ENCODE assay signal across 26 cellular contexts in genomic region chr1:202367200-202367742, GRCh38. TPM values are rescaled to one million over a fixed set of nuclear protein-coding genes. Genes with fewer than 3 reads are reported as not detected.
DNase-seq lines count a peak whose midpoint lies in the region; ATAC-seq and TF ChIP-seq lines count a peak whose summit lies in the region.
"Had no signal": no experiment of that assay in that cellular context is flagged by ENCODE, and none has a peak within 500 bp of the region (broad histone marks: within the 10 kb centered on the region; RNA-seq: fewer than 3 reads in every experiment).

No MANE protein-coding gene starts in this region.

- no peaks in the 10 kb centered on the region for H3K27me3 ChIP-seq in left ventricle myocardium inferior (ENCODE audit: low read depth)
- no peaks in the 10 kb centered on the region for H3K27me3 ChIP-seq in heart right ventricle
- H3K27me3 ChIP-seq in gastrocnemius medialis = no peaks in the 10 kb centered on the region
- H3K27me3 ChIP-seq: uterus had no signal

- H3K36me3 ChIP-seq in left ventricle myocardium inferior (no peaks in the 10 kb centered on the region), heart right ventricle (no peaks in the 10 kb centered on the region), gastrocnemius medialis (no peaks in the 10 kb centered on the region)
- H3K36me3 ChIP-seq: uterus had no signal

- in situ Hi-C loops in gastrocnemius medialis (cut with MboI; ENCODE audit: low sequenced_read_pairs in 4 of 4) = no loop called here

- H3K4me1 ChIP-seq in left ventricle myocardium inferior (peaks cover 53% of the 10 kb centered on the region), heart right ventricle (peaks cover 0 to 37% (median 18%) of the 10 kb centered on the region in 9 donors), gastrocnemius medialis (peaks cover 16 to 29% of the 10 kb centered on the region in 2 donors)
- H3K4me1 ChIP-seq: uterus had no signal

- no peak for TF ChIP-seq CTCF in left ventricle myocardium inferior (IDR thresholded peaks at IDR 0.05; ENCODE audit: borderline replicate concordance)
- TF ChIP-seq CTCF in heart right ventricle (IDR thresholded peaks at IDR 0.05) = no peak
- TF ChIP-seq CTCF in gastrocnemius medialis (IDR thresholded peaks at IDR 0.05 in 4 of 5, conservative IDR thresholded peaks at IDR 0.05 in 1 of 5) = no peak

- no peak overlapping the region for H3K4me3 ChIP-seq in left ventricle myocardium inferior
- H3K4me3 ChIP-seq in heart right ventricle = no peak overlapping the region
- no peak overlapping the region for H3K4me3 ChIP-seq in gastrocnemius medialis
- H3K4me3 ChIP-seq: A549, lung, uterus had no signal

- H3K9me3 ChIP-seq in left ventricle myocardium inferior (replicated peaks) (no peaks in the 10 kb centered on the region), heart right ventricle (no peaks in the 10 kb centered on the region), gastrocnemius medialis (no peaks in the 10 kb centered on the region)
- H3K9me3 ChIP-seq: A549, uterus had no signal

- H3K27ac ChIP-seq in left ventricle myocardium inferior (replicated peaks) (peak overlapping the region; percentile 34), heart right ventricle (peak overlapping the region in 1 of 10 donors; percentile 4), gastrocnemius medialis (peak overlapping the region in 2 of 4 donors; percentile 3 to 43)
- H3K27ac ChIP-seq: A549, RWPE1, uterus had no signal

- WGBS in heart right ventricle, 2 donors = 58 to 70% methylated on average over 2 of the region's 2 CpGs

- intact Hi-C loops in left ventricle myocardium inferior (cut with micrococcal nuclease) (no loop called here), heart right ventricle (cut with DNase I) (no loop called here), gastrocnemius medialis (cut with DNase I; ENCODE audit: low total_unique reads) (no loop called here)

- no peak for ATAC-seq in heart right ventricle
- ATAC-seq in SK-N-SH treated with all-trans-retinoic acid at 6 μM for 48 hours = peak; percentile 59
- no peak for ATAC-seq in gastrocnemius medialis
- no peak for ATAC-seq in HG02938 (IDR thresholded peaks at IDR 0.05; ENCODE audit: unreplicated experiment)
- no peak for ATAC-seq in GM18511 (IDR thresholded peaks at IDR 0.05; ENCODE audit: unreplicated experiment)
- ATAC-seq: A549; activated CD4-positive, alpha-beta T cell treated with anti-CD3 and anti-CD28 coated beads for 36 hours; effector memory CD8-positive, alpha-beta T cell; HepG2 had no signal

- no peak for DNase-seq in left ventricle myocardium inferior
- no peak for DNase-seq in heart right ventricle
- DNase-seq in fibroblast of peridontal ligament (ENCODE audit: extremely low read depth) = peak; percentile 82
- no peak for DNase-seq in gastrocnemius medialis
- no peak for DNase-seq in activated CD4-positive, CD25-positive, alpha-beta regulatory T cell (lab: John Stamatoyannopoulos, UW)
- DNase-seq: activated CD4-positive, alpha-beta T cell treated with anti-CD3 and anti-CD28 coated beads for 36 hours; activated naive CD4-positive, alpha-beta T cell treated with anti-CD3 and anti-CD28 coated beads for 36 hours; activated T-cell treated with anti-CD3 and anti-CD28 coated beads, Interleukin-2, amount 50 U/mL, for 48 hours; aorta; CD4-positive, CD25-positive, alpha-beta regulatory T cell; cerebellar nuclear complex; DND-41; effector memory CD8-positive, alpha-beta T cell; kidney; NCI-H1105 treated with DMSO at 0.1 percent for 48 hours; NCI-H2081 treated with DMSO at 0.1 percent for 48 hours; NCI-H510A; substantia nigra; uterus had no signal

- TF ChIP-seq POLR2A in gastrocnemius medialis (IDR thresholded peaks at IDR 0.05) = no peak

TF ChIP-seq in SK-N-SH treated with all-trans-retinoic acid at 6 μM for 48 hours, 23 proteins besides CTCF, POLR2A, EP300 and RAD21 (continues in another document):
- TF ChIP-seq ZNF70 (CRISPR knock-in tag; IDR thresholded peaks at IDR 0.05) (no peak), ESRRG (CRISPR knock-in tag; IDR thresholded peaks at IDR 0.05) (no peak), ZC3H10 (CRISPR knock-in tag; IDR thresholded peaks at IDR 0.05) (no peak), OSR1 (CRISPR knock-in tag; IDR thresholded peaks at IDR 0.05) (no peak), GLIS3 (CRISPR knock-in tag; IDR thresholded peaks at IDR 0.05) (no peak), TOX (CRISPR knock-in tag; IDR thresholded peaks at IDR 0.05; ENCODE audit: borderline replicate concordance) (no peak), RARB (CRISPR knock-in tag; IDR thresholded peaks at IDR 0.05) (no peak), TCF4 (CRISPR knock-in tag; IDR thresholded peaks at IDR 0.05; ENCODE audit: borderline replicate concordance) (no peak), SNAI2 (CRISPR knock-in tag; IDR thresholded peaks at IDR 0.05) (no peak), BACH2 (CRISPR knock-in tag; IDR thresholded peaks at IDR 0.05; ENCODE audit: borderline replicate concordance) (no peak)
- TF ChIP-seq, protein P1, sequence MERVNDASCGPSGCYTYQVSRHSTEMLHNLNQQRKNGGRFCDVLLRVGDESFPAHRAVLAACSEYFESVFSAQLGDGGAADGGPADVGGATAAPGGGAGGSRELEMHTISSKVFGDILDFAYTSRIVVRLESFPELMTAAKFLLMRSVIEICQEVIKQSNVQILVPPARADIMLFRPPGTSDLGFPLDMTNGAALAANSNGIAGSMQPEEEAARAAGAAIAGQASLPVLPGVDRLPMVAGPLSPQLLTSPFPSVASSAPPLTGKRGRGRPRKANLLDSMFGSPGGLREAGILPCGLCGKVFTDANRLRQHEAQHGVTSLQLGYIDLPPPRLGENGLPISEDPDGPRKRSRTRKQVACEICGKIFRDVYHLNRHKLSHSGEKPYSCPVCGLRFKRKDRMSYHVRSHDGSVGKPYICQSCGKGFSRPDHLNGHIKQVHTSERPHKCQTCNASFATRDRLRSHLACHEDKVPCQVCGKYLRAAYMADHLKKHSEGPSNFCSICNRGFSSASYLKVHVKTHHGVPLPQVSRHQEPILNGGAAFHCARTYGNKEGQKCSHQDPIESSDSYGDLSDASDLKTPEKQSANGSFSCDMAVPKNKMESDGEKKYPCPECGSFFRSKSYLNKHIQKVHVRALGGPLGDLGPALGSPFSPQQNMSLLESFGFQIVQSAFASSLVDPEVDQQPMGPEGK (CRISPR knock-in tag; IDR thresholded peaks at IDR 0.05; ENCODE audit: borderline replicate concordance) = no peak
- TF ChIP-seq, protein P2, sequence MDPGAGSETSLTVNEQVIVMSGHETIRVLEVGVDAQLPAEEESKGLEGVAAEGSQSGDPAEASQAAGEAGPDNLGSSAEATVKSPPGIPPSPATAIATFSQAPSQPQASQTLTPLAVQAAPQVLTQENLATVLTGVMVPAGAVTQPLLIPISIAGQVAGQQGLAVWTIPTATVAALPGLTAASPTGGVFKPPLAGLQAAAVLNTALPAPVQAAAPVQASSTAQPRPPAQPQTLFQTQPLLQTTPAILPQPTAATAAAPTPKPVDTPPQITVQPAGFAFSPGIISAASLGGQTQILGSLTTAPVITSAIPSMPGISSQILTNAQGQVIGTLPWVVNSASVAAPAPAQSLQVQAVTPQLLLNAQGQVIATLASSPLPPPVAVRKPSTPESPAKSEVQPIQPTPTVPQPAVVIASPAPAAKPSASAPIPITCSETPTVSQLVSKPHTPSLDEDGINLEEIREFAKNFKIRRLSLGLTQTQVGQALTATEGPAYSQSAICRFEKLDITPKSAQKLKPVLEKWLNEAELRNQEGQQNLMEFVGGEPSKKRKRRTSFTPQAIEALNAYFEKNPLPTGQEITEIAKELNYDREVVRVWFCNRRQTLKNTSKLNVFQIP (CRISPR knock-in tag; IDR thresholded peaks at IDR 0.05; ENCODE audit: borderline replicate concordance, low read depth) = no peak
- TF ChIP-seq, protein P3, sequence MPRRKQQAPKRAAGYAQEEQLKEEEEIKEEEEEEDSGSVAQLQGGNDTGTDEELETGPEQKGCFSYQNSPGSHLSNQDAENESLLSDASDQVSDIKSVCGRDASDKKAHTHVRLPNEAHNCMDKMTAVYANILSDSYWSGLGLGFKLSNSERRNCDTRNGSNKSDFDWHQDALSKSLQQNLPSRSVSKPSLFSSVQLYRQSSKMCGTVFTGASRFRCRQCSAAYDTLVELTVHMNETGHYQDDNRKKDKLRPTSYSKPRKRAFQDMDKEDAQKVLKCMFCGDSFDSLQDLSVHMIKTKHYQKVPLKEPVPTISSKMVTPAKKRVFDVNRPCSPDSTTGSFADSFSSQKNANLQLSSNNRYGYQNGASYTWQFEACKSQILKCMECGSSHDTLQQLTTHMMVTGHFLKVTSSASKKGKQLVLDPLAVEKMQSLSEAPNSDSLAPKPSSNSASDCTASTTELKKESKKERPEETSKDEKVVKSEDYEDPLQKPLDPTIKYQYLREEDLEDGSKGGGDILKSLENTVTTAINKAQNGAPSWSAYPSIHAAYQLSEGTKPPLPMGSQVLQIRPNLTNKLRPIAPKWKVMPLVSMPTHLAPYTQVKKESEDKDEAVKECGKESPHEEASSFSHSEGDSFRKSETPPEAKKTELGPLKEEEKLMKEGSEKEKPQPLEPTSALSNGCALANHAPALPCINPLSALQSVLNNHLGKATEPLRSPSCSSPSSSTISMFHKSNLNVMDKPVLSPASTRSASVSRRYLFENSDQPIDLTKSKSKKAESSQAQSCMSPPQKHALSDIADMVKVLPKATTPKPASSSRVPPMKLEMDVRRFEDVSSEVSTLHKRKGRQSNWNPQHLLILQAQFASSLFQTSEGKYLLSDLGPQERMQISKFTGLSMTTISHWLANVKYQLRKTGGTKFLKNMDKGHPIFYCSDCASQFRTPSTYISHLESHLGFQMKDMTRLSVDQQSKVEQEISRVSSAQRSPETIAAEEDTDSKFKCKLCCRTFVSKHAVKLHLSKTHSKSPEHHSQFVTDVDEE (CRISPR knock-in tag; IDR thresholded peaks at IDR 0.05) = no peak

RNA-seq across cellular contexts. Expression of gene PPP1R12B, which starts 18.8 kb away (rescaled TPM):
- 706 TPM for total RNA-seq in left ventricle myocardium inferior
- 100 to 1,000 TPM; 447 to 969 (median 632) TPM for total RNA-seq in heart right ventricle
- polyA plus RNA-seq in heart right ventricle = 10 to 100 TPM; 16.5 to 64.4 TPM
- 100 to 1,000 TPM; 127 to 207 (median 139) TPM for total RNA-seq in gastrocnemius medialis

RNA-seq across cellular contexts. Expression of gene UBE2T, which starts 25.5 kb away (rescaled TPM):
- 11.8 TPM for total RNA-seq in left ventricle myocardium inferior
- total RNA-seq in heart right ventricle = 10 to 100 TPM in 5 of 10 donors, 1 to 10 TPM in 5; 7.4 to 16.2 (median 10.2) TPM
- 10 to 100 TPM in 1 of 2 donors, 1 to 10 TPM in 1; 3.2 to 35.8 TPM for polyA plus RNA-seq in heart right ventricle
- 10 to 100 TPM in 2 of 4 donors, 1 to 10 TPM in 2; 6.7 to 15.0 (median 10.1) TPM for total RNA-seq in gastrocnemius medialis
